1 cellular context compared by ENCODE assay signal in genomic region chr2:66390811-66391210, GRCh38.
TF ChIP-seq lines count a peak whose summit lies in the region.

No MANE protein-coding gene starts in this region.

TF ChIP-seq in H1, 55 proteins besides CTCF, POLR2A, EP300 and RAD21:
- TF ChIP-seq KDM4A (IDR thresholded peaks at IDR 0.05; ENCODE audit: low read depth, low read length, severe bottlenecking) (no peak), TBP (IDR thresholded peaks at IDR 0.05; ENCODE audit: low read depth, low read length) (no peak), RNF2 (IDR thresholded peaks at IDR 0.05; ENCODE audit: borderline replicate concordance, low read depth, low read length, missing control alignments, poor library complexity, severe bottlenecking) (no peak), JUND (IDR thresholded peaks at IDR 0.05; ENCODE audit: low read length) (no peak), SIN3A (conservative IDR thresholded peaks at IDR 0.05 in 1 of 2, IDR thresholded peaks at IDR 0.05 in 1 of 2; ENCODE audit: low read depth in 1 of 2, low read length in 2 of 2) (no peak), MAX (IDR thresholded peaks at IDR 0.05) (no peak), ASH2L (IDR thresholded peaks at IDR 0.05; ENCODE audit: low read length) (no peak), MAFK (IDR thresholded peaks at IDR 0.05; ENCODE audit: low read depth, low read length) (no peak), SRF (IDR thresholded peaks at IDR 0.05; ENCODE audit: low read depth, low read length) (no peak), SIRT6 (IDR thresholded peaks at IDR 0.05; ENCODE audit: low read length) (no peak), CHD7 (IDR thresholded peaks at IDR 0.05; ENCODE audit: insufficient replicate concordance, low read length) (no peak), YY1 (IDR thresholded peaks at IDR 0.05; ENCODE audit: low read depth, low read length) (no peak), JUN (IDR thresholded peaks at IDR 0.05; ENCODE audit: low read depth, low read length) (no peak)
TF ChIP-seq in H1: peak in this region for 0.
